1 cellular context compared by ENCODE assay signal in genomic region chr14:58339664-58340063, GRCh38.
TF ChIP-seq lines count a peak whose summit lies in the region.

No MANE protein-coding gene starts in this region.

TF ChIP-seq in K562, 482 proteins besides CTCF, POLR2A, EP300 and RAD21:
- TF ChIP-seq SPI1 (IDR thresholded peaks at IDR 0.05; ENCODE audit: borderline replicate concordance, low read depth, low read length) (peak; percentile 33; the same call in 1 of the 2 replicates), BHLHE40 (IDR thresholded peaks at IDR 0.05; ENCODE audit: low read length) (0 out of 2 replicates have a peak, but pooled peaks have one; percentile 10)
